Comparison of ENCODE assay signal across 9 cellular contexts in the genomic region with DNA sequence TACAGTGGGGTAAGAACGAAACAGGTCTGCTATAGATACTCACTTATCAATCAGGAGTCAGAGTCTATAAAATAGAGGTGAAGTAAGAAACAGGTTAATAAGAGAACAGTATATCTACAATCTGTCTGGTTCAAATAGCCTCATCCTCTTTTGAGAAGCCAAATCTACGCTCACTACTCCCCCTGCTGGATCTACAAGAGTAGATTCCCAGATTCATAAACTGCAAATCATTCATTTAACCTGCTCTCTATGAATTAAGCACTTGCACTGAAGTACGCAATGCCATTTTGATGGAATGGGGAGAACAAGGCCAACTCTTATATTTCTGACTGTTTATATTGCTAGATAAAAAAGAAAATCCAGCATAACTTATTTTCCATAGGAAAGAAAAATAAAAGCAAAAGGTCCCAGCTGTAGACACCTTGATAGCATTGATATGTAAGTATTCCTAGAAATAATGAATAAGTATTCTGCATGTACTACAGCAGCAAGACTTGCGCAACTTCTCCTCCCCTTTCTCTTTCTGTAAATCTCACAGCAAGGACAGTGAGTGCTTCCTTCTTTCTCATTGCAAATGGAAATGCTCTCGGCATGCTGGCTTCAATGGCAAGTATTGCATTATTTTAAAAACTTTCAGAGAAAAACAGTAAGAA.
DNase-seq lines count a peak whose midpoint lies in the region; ATAC-seq and TF ChIP-seq lines count a peak whose summit lies in the region.
"Had no signal": no experiment of that assay in that cellular context is flagged by ENCODE, and none has a peak within 500 bp of the region (broad histone marks: within the 10 kb centered on the region; RNA-seq: fewer than 3 reads in every experiment).

No MANE protein-coding gene starts in this region.

- TF ChIP-seq CTCF in GM12874 (IDR thresholded peaks at IDR 0.05; ENCODE audit: insufficient read depth, low read depth, low read length) (peak; percentile 69), HFFc6 (IDR thresholded peaks at IDR 0.05) (peak; percentile 80), MM.1S (IDR thresholded peaks at IDR 0.05; ENCODE audit: low read length) (peak; percentile 70), fibroblast of the aortic adventitia (IDR thresholded peaks at IDR 0.05; ENCODE audit: insufficient read depth, low read length) (peak; percentile 82), prostate gland (IDR thresholded peaks at IDR 0.05) (peak; percentile 34 to 65 (median 58))

- H3K27ac Mint-ChIP-seq in HFFc6 (no peak overlapping the region), T-cell (no peak overlapping the region)

- H3K4me1 ChIP-seq in MM.1S (ENCODE audit: low read length) (no peaks in the 10 kb centered on the region), prostate gland (replicated peaks) (no peaks in the 10 kb centered on the region)

- no peaks in the 10 kb centered on the region for H3K9me3 Mint-ChIP-seq in HFFc6
- H3K9me3 Mint-ChIP-seq in T-cell = no peaks in the 10 kb centered on the region
- H3K9me3 Mint-ChIP-seq: naive thymus-derived CD8-positive, alpha-beta T cell had no signal

- H3K4me3 ChIP-seq in MM.1S (ENCODE audit: low read length) (no peak overlapping the region), SK-N-MC (no peak overlapping the region), fibroblast of the aortic adventitia (ENCODE audit: low read depth, low read length) (no peak overlapping the region), prostate gland (no peak overlapping the region)

- no peaks in the 10 kb centered on the region for H4K20me1 ChIP-seq in MM.1S (ENCODE audit: insufficient read depth, low read length)

- H3K4me3 Mint-ChIP-seq in HFFc6 (no peak overlapping the region), T-cell (no peak overlapping the region)
- H3K4me3 Mint-ChIP-seq: naive thymus-derived CD8-positive, alpha-beta T cell had no signal

- intact Hi-C loops in prostate gland (cut with DNase I) = no loop called here

- H3F3A ChIP-seq in MM.1S (ENCODE audit: insufficient read depth, low read length) = no peaks in the 10 kb centered on the region

- POLR2A ChIA-PET in T-cell (lab: Charles Lee) = no interaction called here

- 31% methylated on average over 5 of the region's 5 CpGs for WGBS in prostate gland

- H3K36me3 Mint-ChIP-seq in HFFc6 (ENCODE audit: low read depth) = no peaks in the 10 kb centered on the region
- no peaks in the 10 kb centered on the region for H3K36me3 Mint-ChIP-seq in T-cell
- H3K36me3 Mint-ChIP-seq: naive thymus-derived CD8-positive, alpha-beta T cell had no signal

- no peak for ATAC-seq in T-cell (replicated peaks in 1 of 4)
- ATAC-seq: naive thymus-derived CD8-positive, alpha-beta T cell had no signal

- H3K36me3 ChIP-seq in MM.1S (replicated peaks; ENCODE audit: insufficient read depth, low read length) = no peaks in the 10 kb centered on the region
- no peaks in the 10 kb centered on the region for H3K36me3 ChIP-seq in SK-N-MC (ENCODE audit: insufficient read depth, low read length)
- H3K36me3 ChIP-seq in prostate gland = no peaks in the 10 kb centered on the region

- CTCF ChIA-PET in T-cell (lab: Charles Lee) = no interaction called here

- no peak overlapping the region for H3K9ac ChIP-seq in MM.1S (ENCODE audit: low read length)
- no peak overlapping the region for H3K9ac ChIP-seq in SK-N-MC (ENCODE audit: insufficient read length)

- DNase-seq in AG08396 (ENCODE audit: low spot score) = peak; percentile 41
- peak; percentile 53 for DNase-seq in HFFc6
- peak; percentile 60 for DNase-seq in MM.1S
- DNase-seq in SK-N-MC (ENCODE audit: low read depth, low spot score) = peak; percentile 28
- DNase-seq in fibroblast of the aortic adventitia (ENCODE audit: low read depth) = peak; percentile 64
- peak; percentile 41 for DNase-seq in prostate gland (ENCODE audit: low spot score)
- DNase-seq in T-cell = no peak

- peaks cover 9% of the 10 kb centered on the region; the same call in 1 of the 2 replicates for H3K27me3 Mint-ChIP-seq in HFFc6 (ENCODE audit: insufficient read depth)
- H3K27me3 Mint-ChIP-seq in T-cell = peaks cover 0 to 10% of the 10 kb centered on the region in 2 donors

- H3K27ac ChIP-seq in MM.1S (ENCODE audit: low read length) (no peak overlapping the region), SK-N-MC (no peak overlapping the region), prostate gland (no peak overlapping the region)

- H3K9me3 ChIP-seq in MM.1S (replicated peaks; ENCODE audit: insufficient read depth, low read length) (no peaks in the 10 kb centered on the region), SK-N-MC (ENCODE audit: low read depth, low read length) (no peaks in the 10 kb centered on the region), prostate gland (no peaks in the 10 kb centered on the region)

- H3K27me3 ChIP-seq in MM.1S (replicated peaks; ENCODE audit: insufficient read depth, low read length) = no peaks in the 10 kb centered on the region
- no peaks in the 10 kb centered on the region for H3K27me3 ChIP-seq in prostate gland (replicated peaks; ENCODE audit: insufficient read depth)

- H3K4me2 ChIP-seq in MM.1S (ENCODE audit: low read depth, low read length) = no peak overlapping the region

- H3K79me2 ChIP-seq in MM.1S (ENCODE audit: low read length) = no peaks in the 10 kb centered on the region

- no peak overlapping the region for H2AFZ ChIP-seq in MM.1S (ENCODE audit: low read length)

- no peaks in the 10 kb centered on the region for H3K9me2 ChIP-seq in MM.1S (replicated peaks; ENCODE audit: insufficient read depth, low read length)

- no peak for TF ChIP-seq POLR2A in prostate gland (IDR thresholded peaks at IDR 0.05)

- H3K4me1 Mint-ChIP-seq in HFFc6 (ENCODE audit: low read depth) (no peaks in the 10 kb centered on the region), T-cell (no peaks in the 10 kb centered on the region)
- H3K4me1 Mint-ChIP-seq: naive thymus-derived CD8-positive, alpha-beta T cell had no signal

Comparison
In these comparisons a context has a peak if more than half of its experiments do, and no peak if none do; other contexts are left out.
1. DNase-seq: peak in AG08396 (single experiment), HFFc6 (single experiment), MM.1S (single experiment), SK-N-MC (single experiment), fibroblast of the aortic adventitia (single experiment) and prostate gland (single experiment); none in T-cell (0 of 34).
2. Peak in every context shown above with its lines, with median percentiles within 50 percentile points of each other: CTCF ChIP-seq.